9 cellular contexts compared by ENCODE assay signal in the genomic region with DNA sequence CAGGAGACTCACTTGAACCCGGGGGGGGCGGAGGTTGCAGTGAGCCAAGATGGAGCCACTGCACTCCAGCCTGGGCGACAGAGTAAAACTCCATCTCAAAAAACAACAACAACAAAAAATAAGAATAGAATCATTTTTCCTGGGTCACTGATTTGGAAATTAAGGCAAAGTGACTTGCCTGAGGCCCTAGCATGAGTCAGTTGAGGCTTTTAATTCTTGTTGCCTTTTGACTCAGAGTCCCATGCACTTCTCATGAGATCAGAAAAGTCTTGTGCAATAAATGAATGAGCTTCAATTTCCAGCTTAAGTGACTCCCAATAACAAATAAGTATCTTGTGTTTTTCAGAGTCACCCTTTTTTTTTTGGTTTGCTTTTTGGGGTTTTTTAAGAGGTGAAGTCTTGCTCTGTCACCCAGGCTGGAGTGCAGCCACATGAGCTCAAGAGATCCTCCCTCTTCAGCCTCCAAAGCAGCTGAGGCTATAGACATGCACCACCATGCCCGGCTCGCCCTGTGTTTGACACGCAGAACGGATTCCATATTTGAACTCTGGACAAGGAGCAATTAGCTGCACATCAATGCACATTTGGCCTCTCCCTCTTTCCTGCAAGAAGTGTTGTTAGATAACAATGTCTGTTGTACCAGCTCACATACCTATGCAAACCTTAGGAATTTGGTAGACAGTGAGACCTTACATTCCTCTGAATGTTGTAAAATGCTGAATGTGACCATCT. TPM values are rescaled to one million over a fixed set of nuclear protein-coding genes. Genes with fewer than 3 reads are reported as not detected.
DNase-seq lines count a peak whose midpoint lies in the region; ATAC-seq, FAIRE-seq and TF ChIP-seq lines count a peak whose summit lies in the region.
"Had no signal": no experiment of that assay in that cellular context is flagged by ENCODE, and none has a peak within 500 bp of the region (broad histone marks: within the 10 kb centered on the region; RNA-seq: fewer than 3 reads in every experiment).

No MANE protein-coding gene starts in this region.

- FAIRE-seq in H54 (lab: Jason Lieb, UNC) = no peak

- POLR2A ChIA-PET in AG04450 (lab: Yijun Ruan, JAX) = interaction anchor here (0.8 to 1.3 kb wide), 5 partner anchors 11 to 63 kb away, joined by 3 to 7 read pairs (median 4); no protein-coding TSS in a partner anchor

- no peak overlapping the region for H3K4me3 ChIP-seq in AG04450 (ENCODE audit: low read depth, low read length)
- H3K4me3 ChIP-seq in lung = no peak overlapping the region

- DNase-seq in AG04450 (ENCODE audit: low read depth, low spot score) (peak; percentile 76), H54 (ENCODE audit: insufficient read length, low spot score) (peak; percentile 54), astrocyte of the hippocampus (ENCODE audit: low read depth, low spot score) (peak; percentile 64), lung (ENCODE audit: low spot score) (no peak)
- DNase-seq: stimulated activated naive CD4-positive, alpha-beta T cell had no signal

- H3K9me3 ChIP-seq in AG04450 (ENCODE audit: control insufficient read depth, insufficient read depth, low read length) (no peaks in the 10 kb centered on the region; the same call in 1 of the 2 replicates), lung (ENCODE audit: control insufficient read depth in 2 of 2, insufficient read depth in 1 of 2, low read length in 1 of 2) (no peaks in the 10 kb centered on the region)

- CTCF ChIA-PET in AG04450 (lab: Charles Lee) = no interaction called here

- WGBS in lung, 2 donors = 88 to 95% methylated on average over 7 of the region's 7 CpGs

- H3K27ac ChIP-seq in AG04450 (ENCODE audit: low read depth, low read length) = peak overlapping the region; percentile 90
- H3K27ac ChIP-seq in lung (ENCODE audit: low read depth in 1 of 2, low read length in 1 of 2) = peak overlapping the region; percentile 63 to 83

- peak; percentile 25 for ATAC-seq in lung (ENCODE audit: insufficient read depth, low FRiP score)
- no peak for ATAC-seq in GM19463 (IDR thresholded peaks at IDR 0.05; ENCODE audit: unreplicated experiment)
- ATAC-seq in GM19397 (IDR thresholded peaks at IDR 0.05; ENCODE audit: unreplicated experiment) = no peak
- ATAC-seq in GM18873 (IDR thresholded peaks at IDR 0.05; ENCODE audit: low FRiP score, unreplicated experiment) = no peak
- no peak for ATAC-seq in GM21528 (IDR thresholded peaks at IDR 0.05; ENCODE audit: low FRiP score, unreplicated experiment)

- peaks cover 3 to 9% of the 10 kb centered on the region in 2 donors for H3K4me1 ChIP-seq in lung (ENCODE audit: control insufficient read depth in 2 of 2, insufficient read depth in 2 of 2, low read length in 2 of 2)

- TF ChIP-seq POLR2A in H54 (IDR thresholded peaks at IDR 0.05; ENCODE audit: low read depth, low read length) = no peak

- no peaks in the 10 kb centered on the region for H3K36me3 ChIP-seq in lung (ENCODE audit: control insufficient read depth in 2 of 2, insufficient read depth in 2 of 2, low read length in 2 of 2)

- TF ChIP-seq CTCF in AG04450 (IDR thresholded peaks at IDR 0.05; ENCODE audit: low read depth, low read length) = no peak
- no peak for TF ChIP-seq CTCF in lung (IDR thresholded peaks at IDR 0.05; ENCODE audit: control extremely low read depth, extremely low read depth)

- H3K27me3 ChIP-seq in AG04450 (ENCODE audit: control insufficient read depth, insufficient read depth, low read length) (no peaks in the 10 kb centered on the region), lung (ENCODE audit: control insufficient read depth, insufficient read depth) (no peaks in the 10 kb centered on the region)

RNA-seq across cellular contexts. Expression of a gene that starts 3.3 kb away (rescaled TPM):
- polyA plus RNA-seq in AG04450 (2011; rRNA removed) = 24.4 and 37.1 TPM in 2 replicates
- 42.9 and 52.3 TPM in 2 replicates for polyA minus RNA-seq in AG04450 (2011; rRNA and poly(A)+ RNA removed)
- 10 to 100 TPM; 32.5 to 79.2 TPM for total RNA-seq in lung
- 10 to 100 TPM; 49.3 to 76.9 TPM for polyA plus RNA-seq in lung

RNA-seq across cellular contexts. Expression of a gene that starts 55.3 kb away (rescaled TPM):
- polyA plus RNA-seq in AG04450 (2011; rRNA removed) (0.46 and 0.60 TPM in 2 replicates), lung (1 to 10 TPM; 1.7 to 2.7 TPM)
- 0.17 and 0.46 TPM in 2 replicates for polyA minus RNA-seq in AG04450 (2011; rRNA and poly(A)+ RNA removed)
- 1 to 10 TPM; 1.6 to 4.2 TPM for total RNA-seq in lung
